In the genomic region with DNA sequence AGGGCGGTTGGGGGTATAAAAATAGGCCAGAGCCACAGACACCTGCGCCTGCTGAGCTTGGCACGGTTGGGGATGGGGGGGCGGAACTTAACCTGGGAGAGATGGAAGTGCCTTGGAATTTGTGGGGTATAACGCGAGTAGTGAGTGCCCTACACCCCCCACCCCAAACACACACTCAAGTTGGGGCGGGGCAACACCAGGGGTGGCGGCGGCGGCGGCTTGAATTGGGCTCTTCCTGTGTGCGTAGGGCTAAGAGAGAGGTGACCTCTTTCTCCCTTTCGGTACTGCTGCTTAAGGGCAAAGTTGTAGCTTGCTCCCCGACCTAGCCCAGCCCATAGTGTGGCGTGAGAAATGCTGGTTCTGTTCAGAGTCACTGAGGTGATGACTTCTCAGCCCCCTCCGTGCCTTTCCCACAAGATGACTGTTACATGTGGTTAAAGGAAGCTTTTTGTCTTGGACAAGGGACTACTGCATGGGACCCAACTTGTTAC, we compare ENCODE assay signal across 8 cellular contexts. TPM values are rescaled to one million over a fixed set of nuclear protein-coding genes. Genes with fewer than 3 reads are reported as not detected.
A peak's percentile ranks its signal among the peaks of the same experiment; 100 is the strongest.
DNase-seq lines count a peak whose midpoint lies in the region; ATAC-seq, FAIRE-seq and TF ChIP-seq lines count a peak whose summit lies in the region.

No MANE protein-coding gene starts in this region.

- in situ Hi-C loops in GM13976 (cut with MboI; ENCODE audit: low sequenced_read_pairs, unreplicated experiment), result loop anchor here (10.0 kb wide), 1 partner anchor 191 kb away; a partner anchor contains a TSS

- peak overlapping the region; percentile 90 for H3K27ac ChIP-seq in HCT116 (ENCODE audit: low read depth, low read length)
- peak overlapping the region in 3 of 4 donors; percentile 24 to 66 (median 64) for H3K27ac ChIP-seq in pancreas

- no peak for FAIRE-seq in pancreas (lab: Jason Lieb, UNC)

- POLR2A ChIA-PET in HCT116 (lab: Charles Lee), result interaction anchor here (0.9 kb wide), 1 partner anchor 9 kb away, joined by 3 read pairs; no protein-coding TSS in a partner anchor

- no peak for TF ChIP-seq RAD21 in HCT116 (IDR thresholded peaks at IDR 0.05; ENCODE audit: low read depth)

- H2AFZ ChIP-seq in HCT116 (ENCODE audit: low read depth, low read length, poor library complexity, severe bottlenecking), result no peak overlapping the region

- intact Hi-C loops in HCT116 (cut with micrococcal nuclease), result loop anchor here (1.0 to 2.0 kb wide), 2 partner anchors 47 to 195 kb away; a partner anchor contains a TSS
- intact Hi-C loops in pancreas (cut with DNase I), result no loop called here

- peak overlapping the region; percentile 87 for H3K4me2 ChIP-seq in HCT116 (ENCODE audit: low read length)

- H3K4me3 ChIP-seq in HCT116 (replicated peaks in 1 of 2; ENCODE audit: low read depth in 1 of 2, low read length in 2 of 2), result peak overlapping the region; percentile 60 to 67
- H3K4me3 ChIP-seq in fibroblast of the aortic adventitia (ENCODE audit: low read depth, low read length), result peak overlapping the region; percentile 57
- peak overlapping the region; percentile 27 to 64 (median 40) for H3K4me3 ChIP-seq in pancreas

- ATAC-seq in HCT116 (peak; percentile 34), pancreas (peak in 3 of 4 donors; percentile 23 to 31 (median 30))

- H3K4me1 ChIP-seq in HCT116 (ENCODE audit: control insufficient read depth in 1 of 2, insufficient read depth in 2 of 2, low read length in 2 of 2) (peaks cover 0 to 6% of the 10 kb centered on the region in 2 experiments; a peak in 2 of 4 replicates), pancreas (no peaks in the 10 kb centered on the region)

- H3K9me3 ChIP-seq in HCT116 (ENCODE audit: control insufficient read depth in 1 of 2, insufficient read depth in 1 of 2, low read depth in 1 of 2, low read length in 2 of 2) (no peaks in the 10 kb centered on the region), pancreas (no peaks in the 10 kb centered on the region)

- TF ChIP-seq CTCF in GM13976 (IDR thresholded peaks at IDR 0.05; ENCODE audit: borderline replicate concordance, control extremely low read depth, extremely low read depth, insufficient read depth, missing control alignments) (no peak), HCT116 (IDR thresholded peaks at IDR 0.05 in 2 of 3, conservative IDR thresholded peaks at IDR 0.05 in 1 of 3; ENCODE audit: borderline replicate concordance in 1 of 3, insufficient read depth in 1 of 3, low read depth in 2 of 3, low read length in 2 of 3) (no peak), fibroblast of the aortic adventitia (IDR thresholded peaks at IDR 0.05; ENCODE audit: insufficient read depth, low read length) (no peak), pancreas (IDR thresholded peaks at IDR 0.05) (no peak)

- no peak for TF ChIP-seq POLR2A in HCT116 (IDR thresholded peaks at IDR 0.05; ENCODE audit: borderline replicate concordance, extremely low read depth, insufficient read depth, insufficient read length)

- no peaks in the 10 kb centered on the region for H3K9me2 ChIP-seq in HCT116 (ENCODE audit: insufficient read depth)

- no TSS peak for BruUV-seq in HCT116 (replicated peaks; lab: Mats Ljungman, UMichigan)

- H3K9ac ChIP-seq in HCT116 (ENCODE audit: low read length), result peak overlapping the region; percentile 76

- H3K79me2 ChIP-seq in HCT116 (ENCODE audit: insufficient read depth, low read length), result peaks cover 47% of the 10 kb centered on the region

- H3K27me3 ChIP-seq in HCT116 (ENCODE audit: insufficient read depth, low read length) (no peaks in the 10 kb centered on the region), pancreas (peaks cover 0 to 8% (median 0%) of the 10 kb centered on the region in 4 donors)

- H3K36me3 ChIP-seq in HCT116 (ENCODE audit: control insufficient read depth in 1 of 2, insufficient read depth in 2 of 2, low read length in 2 of 2), result no peaks in the 10 kb centered on the region
- H3K36me3 ChIP-seq in pancreas, result no peaks in the 10 kb centered on the region

- WGBS in pancreas, 2 donors, result 3 to 17% methylated on average over 16 of the region's 16 CpGs

- H4K20me1 ChIP-seq in HCT116 (ENCODE audit: insufficient read depth), result no peaks in the 10 kb centered on the region

- CTCF ChIA-PET in HCT116 (lab: Charles Lee), result interaction anchor here (1.1 kb wide), 1 partner anchor 69 kb away, joined by 3 read pairs; no protein-coding TSS in a partner anchor

- DNase-seq in GM13976 (ENCODE audit: low spot score), result peak; percentile 46
- no peak for DNase-seq in HCT116 (ENCODE audit: low read depth, low spot score)
- DNase-seq in MV-4-11 (lab: John Stamatoyannopoulos, UW), result peak; percentile 44
- DNase-seq in activated T-cell treated with anti-CD3 and anti-CD28 coated beads, Interleukin-2, amount 50 U/mL, for 1 hour, result peak; percentile 49
- DNase-seq in fibroblast of the aortic adventitia (ENCODE audit: low read depth), result no peak
- DNase-seq in pancreas, result peak in 1 of 6 donors; percentile 60
- no peak for DNase-seq in NCI-H526 treated with DMSO at 0.1 percent for 48 hours (lab: John Stamatoyannopoulos, UW)
- no peak for DNase-seq in GM19240 (ENCODE audit: insufficient read length, low spot score)

- RAD21 ChIA-PET in HCT116 (lab: Charles Lee; ENCODE audit: low non-redundant PET in 1 of 2, low total read pairs in 2 of 2, uncharacterized antibody in 2 of 2, unreplicated experiment in 2 of 2), result no interaction called here

TF ChIP-seq in HCT116, 20 proteins besides CTCF, POLR2A, EP300 and RAD21:
- 0 out of 2 replicates have a peak, but pooled peaks have one; percentile 8 for TF ChIP-seq SIN3A (IDR thresholded peaks at IDR 0.05; ENCODE audit: low read depth)
- TF ChIP-seq TCF7L2 (IDR thresholded peaks at IDR 0.05; ENCODE audit: borderline replicate concordance, extremely low read depth, insufficient read depth, insufficient read length), result no peak

RNA-seq across cellular contexts. Expression of a gene that starts 0.8 kb away (rescaled TPM):
- total RNA-seq in HCT116 (2021; ENCODE audit: unreplicated experiment) (30.5 TPM), fibroblast of the aortic adventitia (ENCODE audit: low replicate concordance) (0.57 and 1.6 TPM in 2 replicates), pancreas (1 to 10 TPM; 2.0 to 4.5 (median 2.7) TPM)
- polyA plus RNA-seq in HCT116 (2012), result 6.3 and 10.6 TPM in 2 replicates
- 1 to 10 TPM; 1.6 to 2.7 TPM for polyA plus RNA-seq in pancreas

Comparison
In these comparisons a context has a peak if more than half of its experiments do, and no peak if none do; other contexts are left out.
1. DNase-seq: peak in GM13976 (single experiment), MV-4-11 (single experiment) and activated T-cell treated with anti-CD3 and anti-CD28 coated beads, Interleukin-2, amount 50 U/mL, for 1 hour (single experiment); none in HCT116 (single experiment), fibroblast of the aortic adventitia (single experiment), NCI-H526 treated with DMSO at 0.1 percent for 48 hours (single experiment) and GM19240 (single experiment).
2. Peak in every context shown above with its lines, with median percentiles within 50 percentile points of each other: H3K4me3 ChIP-seq.